In the genomic region with DNA sequence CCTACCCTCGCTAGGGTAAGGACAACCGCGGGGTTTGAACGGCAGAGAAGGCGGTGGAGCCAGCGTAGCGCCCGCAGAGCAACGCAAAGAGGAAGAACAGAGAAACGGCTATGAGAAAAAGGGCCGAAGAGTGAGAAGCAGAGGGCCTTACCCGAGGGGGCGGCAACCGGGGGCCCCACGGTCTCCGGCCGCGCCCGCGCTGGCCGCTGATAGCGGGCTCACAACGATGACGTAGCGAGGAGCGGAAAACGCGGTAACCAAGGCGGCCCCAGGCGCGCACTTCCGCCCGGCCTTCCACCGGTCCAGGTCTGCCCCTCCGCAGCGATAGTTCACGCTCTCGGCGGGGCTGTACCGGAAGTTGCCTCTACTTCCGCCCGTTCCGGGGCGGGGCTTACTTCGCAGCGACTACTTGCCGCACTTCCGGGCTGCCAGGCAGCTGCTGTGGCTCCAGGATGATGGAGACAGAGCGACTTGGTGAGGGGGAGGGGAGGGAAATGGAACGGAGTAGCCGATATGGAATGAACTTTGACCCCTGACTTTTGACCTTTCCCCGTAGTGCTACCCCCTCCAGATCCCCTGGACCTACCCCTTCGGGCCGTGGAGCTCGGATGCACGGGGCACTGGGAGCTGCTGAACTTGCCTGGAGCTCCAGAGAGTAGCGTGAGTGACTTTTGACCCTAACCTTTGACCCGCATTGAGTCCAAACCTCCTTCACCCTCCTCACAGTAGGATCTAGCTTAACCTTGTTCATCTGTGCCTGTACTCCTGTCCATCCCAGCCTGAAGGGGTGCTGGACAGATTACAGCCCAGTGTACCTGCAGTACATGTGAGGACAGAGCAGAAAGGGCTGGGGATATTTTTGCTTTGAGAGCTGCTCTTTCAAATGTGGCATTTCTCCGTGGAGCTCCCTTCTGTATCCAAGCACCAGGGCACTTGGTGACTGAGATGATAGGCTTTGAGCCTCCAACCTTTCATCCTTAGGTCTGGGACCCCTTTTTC, we compare ENCODE assay signal across 1 cellular context.
TF ChIP-seq lines count a peak whose summit lies in the region.

A gene with protein sequence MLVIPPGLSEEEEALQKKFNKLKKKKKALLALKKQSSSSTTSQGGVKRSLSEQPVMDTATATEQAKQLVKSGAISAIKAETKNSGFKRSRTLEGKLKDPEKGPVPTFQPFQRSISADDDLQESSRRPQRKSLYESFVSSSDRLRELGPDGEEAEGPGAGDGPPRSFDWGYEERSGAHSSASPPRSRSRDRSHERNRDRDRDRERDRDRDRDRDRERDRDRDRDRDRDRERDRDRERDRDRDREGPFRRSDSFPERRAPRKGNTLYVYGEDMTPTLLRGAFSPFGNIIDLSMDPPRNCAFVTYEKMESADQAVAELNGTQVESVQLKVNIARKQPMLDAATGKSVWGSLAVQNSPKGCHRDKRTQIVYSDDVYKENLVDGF (minus strand): TSS at position 231 of the 999 bp plus-strand sequence. CDS start 525 bp downstream, outside the sequence.
A gene (plus strand): TSS at position 435 of the 999 bp plus-strand sequence. CDS start 18 bp downstream, at position 453.

TF ChIP-seq in K562, 482 proteins besides CTCF, POLR2A, EP300 and RAD21 (continued from another document):
- TF ChIP-seq, protein P1, sequence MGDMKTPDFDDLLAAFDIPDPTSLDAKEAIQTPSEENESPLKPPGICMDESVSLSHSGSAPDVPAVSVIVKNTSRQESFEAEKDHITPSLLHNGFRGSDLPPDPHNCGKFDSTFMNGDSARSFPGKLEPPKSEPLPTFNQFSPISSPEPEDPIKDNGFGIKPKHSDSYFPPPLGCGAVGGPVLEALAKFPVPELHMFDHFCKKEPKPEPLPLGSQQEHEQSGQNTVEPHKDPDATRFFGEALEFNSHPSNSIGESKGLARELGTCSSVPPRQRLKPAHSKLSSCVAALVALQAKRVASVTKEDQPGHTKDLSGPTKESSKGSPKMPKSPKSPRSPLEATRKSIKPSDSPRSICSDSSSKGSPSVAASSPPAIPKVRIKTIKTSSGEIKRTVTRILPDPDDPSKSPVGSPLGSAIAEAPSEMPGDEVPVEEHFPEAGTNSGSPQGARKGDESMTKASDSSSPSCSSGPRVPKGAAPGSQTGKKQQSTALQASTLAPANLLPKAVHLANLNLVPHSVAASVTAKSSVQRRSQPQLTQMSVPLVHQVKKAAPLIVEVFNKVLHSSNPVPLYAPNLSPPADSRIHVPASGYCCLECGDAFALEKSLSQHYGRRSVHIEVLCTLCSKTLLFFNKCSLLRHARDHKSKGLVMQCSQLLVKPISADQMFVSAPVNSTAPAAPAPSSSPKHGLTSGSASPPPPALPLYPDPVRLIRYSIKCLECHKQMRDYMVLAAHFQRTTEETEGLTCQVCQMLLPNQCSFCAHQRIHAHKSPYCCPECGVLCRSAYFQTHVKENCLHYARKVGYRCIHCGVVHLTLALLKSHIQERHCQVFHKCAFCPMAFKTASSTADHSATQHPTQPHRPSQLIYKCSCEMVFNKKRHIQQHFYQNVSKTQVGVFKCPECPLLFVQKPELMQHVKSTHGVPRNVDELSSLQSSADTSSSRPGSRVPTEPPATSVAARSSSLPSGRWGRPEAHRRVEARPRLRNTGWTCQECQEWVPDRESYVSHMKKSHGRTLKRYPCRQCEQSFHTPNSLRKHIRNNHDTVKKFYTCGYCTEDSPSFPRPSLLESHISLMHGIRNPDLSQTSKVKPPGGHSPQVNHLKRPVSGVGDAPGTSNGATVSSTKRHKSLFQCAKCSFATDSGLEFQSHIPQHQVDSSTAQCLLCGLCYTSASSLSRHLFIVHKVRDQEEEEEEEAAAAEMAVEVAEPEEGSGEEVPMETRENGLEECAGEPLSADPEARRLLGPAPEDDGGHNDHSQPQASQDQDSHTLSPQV (IDR thresholded peaks at IDR 0.05): peak; percentile 99
- TF ChIP-seq ZSCAN29 (IDR thresholded peaks at IDR 0.05): no peak
- TF ChIP-seq E2F3 (CRISPR knock-in tag; IDR thresholded peaks at IDR 0.05): peak; percentile 87
- no peak for TF ChIP-seq CHD4 (IDR thresholded peaks at IDR 0.05; ENCODE audit: insufficient read depth, insufficient replicate concordance, low read depth, low read length, poor library complexity, severe bottlenecking)
- TF ChIP-seq SAFB (IDR thresholded peaks at IDR 0.05; ENCODE audit: borderline replicate concordance, low read depth, low read length): no peak
- no peak for TF ChIP-seq ZNF316 (IDR thresholded peaks at IDR 0.05)
- TF ChIP-seq SREBF2 (CRISPR knock-in tag; IDR thresholded peaks at IDR 0.05): no peak
- no peak for TF ChIP-seq HDGF (IDR thresholded peaks at IDR 0.05)
- TF ChIP-seq, protein P2, sequence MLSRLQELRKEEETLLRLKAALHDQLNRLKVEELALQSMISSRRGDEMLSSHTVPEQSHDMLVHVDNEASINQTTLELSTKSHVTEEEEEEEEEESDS (CRISPR knock-in tag; IDR thresholded peaks at IDR 0.05): no peak
- TF ChIP-seq ZNF586 (CRISPR knock-in tag; conservative IDR thresholded peaks at IDR 0.05): 0 out of 2 replicates have a peak, but pooled peaks have one; percentile 77
- peak; percentile 74 to 78; a peak in 3 of 4 replicates for TF ChIP-seq SRF (CRISPR knock-in tag; IDR thresholded peaks at IDR 0.05)
- TF ChIP-seq SAP30 (IDR thresholded peaks at IDR 0.05; ENCODE audit: borderline replicate concordance, insufficient read depth, low read depth, low read length, poor library complexity, severe bottlenecking): peak; percentile 89
- no peak for TF ChIP-seq RBM25 (IDR thresholded peaks at IDR 0.05; ENCODE audit: low read depth, low read length, severe bottlenecking)
- TF ChIP-seq ZNF311 (CRISPR knock-in tag; IDR thresholded peaks at IDR 0.05): no peak
- TF ChIP-seq, protein P3, sequence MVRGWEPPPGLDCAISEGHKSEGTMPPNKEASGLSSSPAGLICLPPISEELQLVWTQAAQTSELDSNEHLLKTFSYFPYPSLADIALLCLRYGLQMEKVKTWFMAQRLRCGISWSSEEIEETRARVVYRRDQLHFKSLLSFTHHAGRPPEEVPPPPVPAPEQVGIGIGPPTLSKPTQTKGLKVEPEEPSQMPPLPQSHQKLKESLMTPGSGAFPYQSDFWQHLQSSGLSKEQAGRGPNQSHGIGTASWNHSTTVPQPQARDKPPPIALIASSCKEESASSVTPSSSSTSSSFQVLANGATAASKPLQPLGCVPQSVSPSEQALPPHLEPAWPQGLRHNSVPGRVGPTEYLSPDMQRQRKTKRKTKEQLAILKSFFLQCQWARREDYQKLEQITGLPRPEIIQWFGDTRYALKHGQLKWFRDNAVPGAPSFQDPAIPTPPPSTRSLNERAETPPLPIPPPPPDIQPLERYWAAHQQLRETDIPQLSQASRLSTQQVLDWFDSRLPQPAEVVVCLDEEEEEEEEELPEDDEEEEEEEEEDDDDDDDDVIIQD (CRISPR knock-in tag; IDR thresholded peaks at IDR 0.05): peak; percentile 90
- TF ChIP-seq ZBTB7A (IDR thresholded peaks at IDR 0.05; ENCODE audit: borderline replicate concordance, control insufficient read depth, low read depth, low read length): peak; percentile 1
- TF ChIP-seq TEAD1 (CRISPR knock-in tag; IDR thresholded peaks at IDR 0.05): peak; percentile 69 to 80; a peak in 3 of 4 replicates
- TF ChIP-seq MTA2 (IDR thresholded peaks at IDR 0.05; ENCODE audit: low read depth): peak; percentile 96
- TF ChIP-seq TEAD2 (tag; IDR thresholded peaks at IDR 0.05): peak; percentile 40; the same call in 1 of the 2 replicates
- TF ChIP-seq CHCHD3 (CRISPR knock-in tag; IDR thresholded peaks at IDR 0.05): no peak
- TF ChIP-seq CBX8 (IDR thresholded peaks at IDR 0.05; ENCODE audit: borderline replicate concordance, extremely low read depth, low read depth, low read length, poor library complexity, severe bottlenecking): no peak
- peak; percentile 93 for TF ChIP-seq KLF13 (tag; IDR thresholded peaks at IDR 0.05; ENCODE audit: borderline replicate concordance, low read depth)
- TF ChIP-seq SRSF7 (optimal IDR thresholded peaks at IDR 0.05; ENCODE audit: low read depth, low read length): no peak
- TF ChIP-seq ZNF263 (CRISPR knock-in tag; IDR thresholded peaks at IDR 0.05; ENCODE audit: borderline replicate concordance): no peak; the same call in 1 of the 2 replicates
- TF ChIP-seq RBM14 (IDR thresholded peaks at IDR 0.05; ENCODE audit: borderline replicate concordance, insufficient read depth, low read depth, low read length): no peak
- peak; percentile 79 for TF ChIP-seq TBP (optimal IDR thresholded peaks at IDR 0.05; ENCODE audit: low read depth, low read length)
- TF ChIP-seq ZNF134 (CRISPR knock-in tag; conservative IDR thresholded peaks at IDR 0.05): peak; percentile 69
- TF ChIP-seq, protein P4, sequence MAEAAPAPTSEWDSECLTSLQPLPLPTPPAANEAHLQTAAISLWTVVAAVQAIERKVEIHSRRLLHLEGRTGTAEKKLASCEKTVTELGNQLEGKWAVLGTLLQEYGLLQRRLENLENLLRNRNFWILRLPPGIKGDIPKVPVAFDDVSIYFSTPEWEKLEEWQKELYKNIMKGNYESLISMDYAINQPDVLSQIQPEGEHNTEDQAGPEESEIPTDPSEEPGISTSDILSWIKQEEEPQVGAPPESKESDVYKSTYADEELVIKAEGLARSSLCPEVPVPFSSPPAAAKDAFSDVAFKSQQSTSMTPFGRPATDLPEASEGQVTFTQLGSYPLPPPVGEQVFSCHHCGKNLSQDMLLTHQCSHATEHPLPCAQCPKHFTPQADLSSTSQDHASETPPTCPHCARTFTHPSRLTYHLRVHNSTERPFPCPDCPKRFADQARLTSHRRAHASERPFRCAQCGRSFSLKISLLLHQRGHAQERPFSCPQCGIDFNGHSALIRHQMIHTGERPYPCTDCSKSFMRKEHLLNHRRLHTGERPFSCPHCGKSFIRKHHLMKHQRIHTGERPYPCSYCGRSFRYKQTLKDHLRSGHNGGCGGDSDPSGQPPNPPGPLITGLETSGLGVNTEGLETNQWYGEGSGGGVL (CRISPR knock-in tag; IDR thresholded peaks at IDR 0.05): peak; percentile 52; the same call in 1 of the 2 replicates
- TF ChIP-seq TAF15 (IDR thresholded peaks at IDR 0.05; ENCODE audit: low read depth, low read length): no peak
- TF ChIP-seq ZNF695 (CRISPR knock-in tag; IDR thresholded peaks at IDR 0.05): peak; percentile 75; the same call in 1 of the 2 replicates
- TF ChIP-seq ELF1 (tag; IDR thresholded peaks at IDR 0.05): peak; percentile 100
- peak; percentile 82 for TF ChIP-seq CHD2 (IDR thresholded peaks at IDR 0.05; ENCODE audit: low read depth, low read length)
- TF ChIP-seq MEF2A (IDR thresholded peaks at IDR 0.05; ENCODE audit: control insufficient read depth, low read depth, low read length): no peak
- TF ChIP-seq CBFA2T2 (conservative IDR thresholded peaks at IDR 0.05): no peak
- TF ChIP-seq NUFIP1 (IDR thresholded peaks at IDR 0.05; ENCODE audit: partially characterized antibody): peak; percentile 61
- no peak for TF ChIP-seq RUNX1 (IDR thresholded peaks at IDR 0.05; ENCODE audit: low read depth)
- peak; percentile 92; the same call in 1 of the 2 replicates for TF ChIP-seq TGIF2 (CRISPR knock-in tag; IDR thresholded peaks at IDR 0.05)
- no peak for TF ChIP-seq ZNF551 (CRISPR knock-in tag; IDR thresholded peaks at IDR 0.05)
- TF ChIP-seq CBFB (CRISPR knock-in tag; IDR thresholded peaks at IDR 0.05): no peak; the same call in 1 of the 2 replicates
- TF ChIP-seq MCM5 (IDR thresholded peaks at IDR 0.05; ENCODE audit: low read depth): no peak
- no peak for TF ChIP-seq FOXA3 (CRISPR knock-in tag; conservative IDR thresholded peaks at IDR 0.05 in 1 of 2, IDR thresholded peaks at IDR 0.05 in 1 of 2)
- no peak for TF ChIP-seq U2AF1 (optimal IDR thresholded peaks at IDR 0.05; ENCODE audit: low read depth, low read length)
